1 cellular context compared by ENCODE assay signal in genomic region chr10:32150532-32151101, GRCh38.
TF ChIP-seq lines count a peak whose summit lies in the region.

No MANE protein-coding gene starts in this region.

TF ChIP-seq in SK-N-SH, 30 proteins besides CTCF, POLR2A, EP300 and RAD21 (continued from another document):
- TF ChIP-seq IRF3 (IDR thresholded peaks at IDR 0.05; ENCODE audit: low read depth, low read length) (no peak), ELF1 (IDR thresholded peaks at IDR 0.05) (no peak), ZBTB33 (IDR thresholded peaks at IDR 0.05; ENCODE audit: borderline replicate concordance, low read depth) (no peak), SMC3 (IDR thresholded peaks at IDR 0.05; ENCODE audit: low read depth, low read length) (no peak), CHD2 (IDR thresholded peaks at IDR 0.05; ENCODE audit: low read length, partially characterized antibody) (no peak), EZH2phosphoT487 (IDR thresholded peaks at IDR 0.05; ENCODE audit: borderline replicate concordance, low read depth) (no peak), TAF1 (IDR thresholded peaks at IDR 0.05; ENCODE audit: borderline replicate concordance, low read depth, low read length) (no peak)
